In the genomic region with DNA sequence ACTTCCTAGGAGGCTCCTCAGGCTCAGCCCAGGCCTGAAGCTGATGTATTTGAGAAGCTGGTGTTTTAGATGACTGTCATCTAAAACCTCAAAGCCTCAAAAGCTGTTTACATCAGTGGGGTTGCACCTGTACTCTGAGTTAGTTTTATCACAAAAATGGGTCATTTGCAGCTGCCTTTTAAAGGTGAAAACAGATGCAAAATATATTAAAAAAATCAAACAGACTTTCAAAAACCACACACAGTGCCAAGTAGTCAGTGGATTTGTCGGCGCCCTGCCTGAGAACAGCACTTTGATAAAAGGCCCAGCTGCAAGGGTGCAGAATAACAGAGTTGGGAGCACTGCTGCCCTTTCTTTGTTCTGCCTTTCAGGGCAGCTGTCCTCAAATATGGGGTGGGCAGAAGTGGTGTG, we compare ENCODE assay signal across 13 cellular contexts.
A peak's percentile ranks its signal among the peaks of the same experiment; 100 is the strongest.
DNase-seq lines count a peak whose midpoint lies in the region; ATAC-seq lines count a peak whose summit lies in the region.
"Had no signal": no experiment of that assay in that cellular context is flagged by ENCODE, and none has a peak within 500 bp of the region (broad histone marks: within the 10 kb centered on the region; RNA-seq: fewer than 3 reads in every experiment).

No MANE protein-coding gene starts in this region.

- peaks cover 23% of the 10 kb centered on the region for H3K36me3 ChIP-seq in SJCRH30

- peaks cover 23% of the 10 kb centered on the region for H3K4me1 Mint-ChIP-seq in activated CD8-positive, alpha-beta memory T cell treated with anti-CD3 and anti-CD28 coated beads, Interleukin-2, amount 10 ng/mL, durations not matched to agents 7 days and 5 days

- no peaks in the 10 kb centered on the region for H3K27me3 Mint-ChIP-seq in activated CD8-positive, alpha-beta memory T cell treated with anti-CD3 and anti-CD28 coated beads, Interleukin-2, amount 10 ng/mL, durations not matched to agents 7 days and 5 days

- H3K4me1 ChIP-seq in SJCRH30 = peaks cover 21% of the 10 kb centered on the region

- CTCF ChIA-PET in activated CD8-positive, alpha-beta memory T cell treated with anti-CD3 and anti-CD28 coated beads, Interleukin-2, amount 10 ng/mL, durations not matched to agents 7 days and 5 days (lab: Charles Lee) = interaction anchor here (1.3 to 1.7 kb wide), 2 partner anchors 65 to 90 kb away, joined by 3 to 7 read pairs; no protein-coding TSS in a partner anchor

- peaks cover 38% of the 10 kb centered on the region for H3K36me3 Mint-ChIP-seq in activated CD8-positive, alpha-beta memory T cell treated with anti-CD3 and anti-CD28 coated beads, Interleukin-2, amount 10 ng/mL, durations not matched to agents 7 days and 5 days

- H3K4me3 Mint-ChIP-seq in activated CD8-positive, alpha-beta memory T cell treated with anti-CD3 and anti-CD28 coated beads, Interleukin-2, amount 10 ng/mL, durations not matched to agents 7 days and 5 days = no peak overlapping the region

- H3K27me3 ChIP-seq in SJCRH30 = no peaks in the 10 kb centered on the region
- H3K27me3 ChIP-seq: spleen had no signal

- ATAC-seq in activated CD8-positive, alpha-beta memory T cell treated with anti-CD3 and anti-CD28 coated beads, Interleukin-2, amount 10 ng/mL, durations not matched to agents 7 days and 5 days = peak; percentile 68
- ATAC-seq in HG02763 (IDR thresholded peaks at IDR 0.05; ENCODE audit: unreplicated experiment) = no peak
- ATAC-seq: left colon had no signal

- H3K27ac ChIP-seq in SJCRH30 (peak overlapping the region; percentile 53), caudate nucleus (ENCODE audit: low read depth, low read length) (peak overlapping the region; percentile 69)
- H3K27ac ChIP-seq: PC-9 had no signal

- H3K9me3 Mint-ChIP-seq in activated CD8-positive, alpha-beta memory T cell treated with anti-CD3 and anti-CD28 coated beads, Interleukin-2, amount 10 ng/mL, durations not matched to agents 7 days and 5 days (ENCODE audit: low read depth) = no peaks in the 10 kb centered on the region

- no peak for DNase-seq in activated CD8-positive, alpha-beta memory T cell treated with anti-CD3 and anti-CD28 coated beads, Interleukin-2, amount 10 ng/mL, durations not matched to agents 7 days and 5 days
- DNase-seq in activated CD8-positive, alpha-beta memory T cell treated with anti-CD3 and anti-CD28 coated beads for 24 hours = no peak
- DNase-seq in SJCRH30 = peak; percentile 74 to 87
- peak in 5 of 61 donors; percentile 15 to 27 (median 22) for DNase-seq in caudate nucleus (lab: John Stamatoyannopoulos, UW)
- DNase-seq in stimulated activated CD8-positive, alpha-beta memory T cell treated with anti-CD3 and anti-CD28 coated beads, Interleukin-4, amount 100 ng/mL, for 48 hours = peak; percentile 22
- DNase-seq in Kasumi-1 (lab: John Stamatoyannopoulos, UW) = no peak
- DNase-seq in NCI-H187 treated with DMSO at 0.1 percent for 48 hours (lab: John Stamatoyannopoulos, UW) = no peak
- DNase-seq: amniotic stem cell, left colon, NCI-H2029 treated with DMSO at 0.1 percent for 48 hours, PC-9, spleen had no signal

- peak overlapping the region; percentile 32 for H3K27ac Mint-ChIP-seq in activated CD8-positive, alpha-beta memory T cell treated with anti-CD3 and anti-CD28 coated beads, Interleukin-2, amount 10 ng/mL, durations not matched to agents 7 days and 5 days

- no peak overlapping the region for H3K4me3 ChIP-seq in SJCRH30
- H3K4me3 ChIP-seq: PC-9, spleen had no signal

- no peaks in the 10 kb centered on the region for H3K9me3 ChIP-seq in SJCRH30 (replicated peaks)
- H3K9me3 ChIP-seq: spleen had no signal

Comparison
In these comparisons a context has a peak if more than half of its experiments do, and no peak if none do; other contexts are left out.
1. DNase-seq: peak in SJCRH30 (2 of 2) and stimulated activated CD8-positive, alpha-beta memory T cell treated with anti-CD3 and anti-CD28 coated beads, Interleukin-4, amount 100 ng/mL, for 48 hours (single experiment); none in activated CD8-positive, alpha-beta memory T cell treated with anti-CD3 and anti-CD28 coated beads, Interleukin-2, amount 10 ng/mL, durations not matched to agents 7 days and 5 days (single experiment), activated CD8-positive, alpha-beta memory T cell treated with anti-CD3 and anti-CD28 coated beads for 24 hours (single experiment), Kasumi-1 (0 of 2) and NCI-H187 treated with DMSO at 0.1 percent for 48 hours (single experiment).